In the genomic region with DNA sequence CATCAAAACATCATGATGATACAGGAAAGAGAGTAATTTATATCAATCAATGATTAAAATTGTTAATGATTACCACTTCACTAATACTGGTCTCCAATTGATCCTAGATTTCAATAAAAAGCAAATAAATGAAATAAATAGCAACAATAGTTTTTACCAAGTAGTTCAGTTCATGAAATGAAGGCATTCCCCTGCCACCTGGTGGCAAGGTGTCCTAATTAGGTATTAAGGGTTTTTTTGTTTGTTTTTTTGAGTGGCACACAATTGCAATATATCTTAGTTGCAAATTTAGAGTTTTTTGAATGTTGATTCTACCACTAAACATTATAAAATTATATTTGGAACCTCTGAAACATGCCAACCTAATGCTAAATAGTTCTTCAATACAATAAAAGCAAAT, we compare ENCODE assay signal across 1 cellular context.
TF ChIP-seq lines count a peak whose summit lies in the region.

No MANE protein-coding gene starts in this region.

TF ChIP-seq in GM23338, 12 proteins besides CTCF, POLR2A, EP300 and RAD21 (continued from another document):
- TF ChIP-seq ZNF462 (CRISPR knock-in tag; IDR thresholded peaks at IDR 0.05) (no peak), ETS1 (IDR thresholded peaks at IDR 0.05) (no peak), EZH2 (IDR thresholded peaks at IDR 0.05; ENCODE audit: low read depth, unreplicated experiment) (no peak), ZNF114 (CRISPR knock-in tag; IDR thresholded peaks at IDR 0.05) (no peak)
